11 cellular contexts compared by ENCODE assay signal in genomic region chr12:46453428-46453827, GRCh38.
"Had no signal": no experiment of that assay in that cellular context is flagged by ENCODE, and none has a peak within 500 bp of the region (broad histone marks: within the 10 kb centered on the region; RNA-seq: fewer than 3 reads in every experiment).

No MANE protein-coding gene starts in this region.

- DNase-seq: activated CD4-positive, alpha-beta T cell treated with anti-CD3 and anti-CD28 coated beads, Interleukin-2, amount 50 U/mL, for 1 hour; activated CD4-positive, CD25-positive, alpha-beta regulatory T cell; activated CD8-positive, alpha-beta memory T cell treated with anti-CD3 and anti-CD28 coated beads, Interleukin-2, amount 10 ng/mL, durations not matched to agents 7 days and 5 days; activated gamma-delta T cell treated with Interleukin-2 at 50 U/mL for 16 hours; activated T-cell treated with anti-CD3 and anti-CD28 coated beads, Interleukin-2, amount 50 U/mL, for 4 hours; central memory CD4-positive, alpha-beta T cell; effector CD8-positive, alpha-beta T cell; stomach had no signal

- ATAC-seq: activated CD8-positive, alpha-beta memory T cell treated with anti-CD3 and anti-CD28 coated beads, Interleukin-2, amount 10 ng/mL, durations not matched to agents 7 days and 5 days; activated T-cell treated with anti-CD3 and anti-CD28 coated beads, Interleukin-2, amount 50 U/mL, for 4 hours had no signal

- H3K9me3 Mint-ChIP-seq: activated T-cell treated with anti-CD3 and anti-CD28 coated beads, Interleukin-2, amount 50 U/mL, for 4 hours; neural crest cell had no signal

- H3K27ac ChIP-seq: coronary artery, hepatocyte, stomach had no signal

- H3K9me3 ChIP-seq: stomach had no signal

- H3K4me3 ChIP-seq: coronary artery, hepatocyte, stomach had no signal

- H3K4me3 Mint-ChIP-seq: activated CD8-positive, alpha-beta memory T cell treated with anti-CD3 and anti-CD28 coated beads, Interleukin-2, amount 10 ng/mL, durations not matched to agents 7 days and 5 days; activated T-cell treated with anti-CD3 and anti-CD28 coated beads, Interleukin-2, amount 50 U/mL, for 4 hours; neural crest cell had no signal

- H3K27me3 ChIP-seq: hepatocyte, stomach had no signal

- H3K36me3 ChIP-seq: stomach had no signal

- H3K27ac Mint-ChIP-seq: activated CD8-positive, alpha-beta memory T cell treated with anti-CD3 and anti-CD28 coated beads, Interleukin-2, amount 10 ng/mL, durations not matched to agents 7 days and 5 days had no signal
